In genomic region chr17:79921411-79922160, GRCh38 we compare ENCODE assay signal across 15 cellular contexts.
DNase-seq lines count a peak whose midpoint lies in the region; ATAC-seq, FAIRE-seq and TF ChIP-seq lines count a peak whose summit lies in the region.
"Had no signal": no experiment of that assay in that cellular context is flagged by ENCODE, and none has a peak within 500 bp of the region (broad histone marks: within the 10 kb centered on the region; RNA-seq: fewer than 3 reads in every experiment).

No MANE protein-coding gene starts in this region.

- H3K36me3 Mint-ChIP-seq in natural killer cell treated with Interleukin-12 subunit alpha and Interleukin-12 subunit beta and Interleukin-15 and Interleukin-18, amount 100 ng/mL, for 72 hours: no peaks in the 10 kb centered on the region
- H3K36me3 Mint-ChIP-seq in natural killer cell: no peaks in the 10 kb centered on the region
- H3K36me3 Mint-ChIP-seq in T-helper 2 cell treated with Interferon-gamma antibody and Interleukin-4, amounts not matched to agents 5 μg/mL and 100 μg/mL, for 36 hours (ENCODE audit: low read depth): no peaks in the 10 kb centered on the region

- peaks cover 0 to 2% of the 10 kb centered on the region in 2 donors for H3K4me1 Mint-ChIP-seq in natural killer cell treated with Interleukin-12 subunit alpha and Interleukin-12 subunit beta and Interleukin-15 and Interleukin-18, amount 100 ng/mL, for 72 hours (ENCODE audit: low read depth in 2 of 2)
- H3K4me1 Mint-ChIP-seq in natural killer cell: no peaks in the 10 kb centered on the region
- peaks cover 5% of the 10 kb centered on the region for H3K4me1 Mint-ChIP-seq in T-helper 2 cell treated with Interferon-gamma antibody and Interleukin-4, amounts not matched to agents 5 μg/mL and 100 μg/mL, for 36 hours (ENCODE audit: low read depth)

- DNase-seq in natural killer cell treated with Interleukin-12 subunit alpha and Interleukin-12 subunit beta and Interleukin-15 and Interleukin-18, amount 100 ng/mL, for 72 hours (ENCODE audit: low spot score): no peak
- DNase-seq in natural killer cell: no peak
- no peak for DNase-seq in T-helper 2 cell treated with Interferon-gamma antibody and Interleukin-4, amounts not matched to agents 5 μg/mL and 100 μg/mL, for 36 hours (ENCODE audit: low spot score)
- peak; percentile 67 for DNase-seq in kidney
- DNase-seq in tibial artery: no peak
- no peak for DNase-seq in ecto neural progenitor cell (ENCODE audit: low spot score)
- DNase-seq: activated T-cell treated with anti-CD3 and anti-CD28 coated beads, Interleukin-2, amount 50 U/mL, for 1 hour; foreskin keratinocyte; H9; stimulated activated CD4-positive, alpha-beta T cell treated with anti-CD3 and anti-CD28 coated beads, Interleukin-2, amount 100 ng/mL, for 24 hours had no signal

- intact Hi-C loops in natural killer cell (cut with micrococcal nuclease) (no loop called here), kidney (cut with DNase I) (no loop called here), tibial artery (cut with DNase I; ENCODE audit: low total_unique reads) (no loop called here)

- peaks cover 0 to 63% of the 10 kb centered on the region in 2 donors for H3K27me3 ChIP-seq in tibial artery

- no peak overlapping the region for H3K27ac Mint-ChIP-seq in natural killer cell treated with Interleukin-12 subunit alpha and Interleukin-12 subunit beta and Interleukin-15 and Interleukin-18, amount 100 ng/mL, for 72 hours
- H3K27ac Mint-ChIP-seq in natural killer cell: no peak overlapping the region
- peak overlapping the region; percentile 81 for H3K27ac Mint-ChIP-seq in T-helper 2 cell treated with Interferon-gamma antibody and Interleukin-4, amounts not matched to agents 5 μg/mL and 100 μg/mL, for 36 hours
- H3K27ac Mint-ChIP-seq: H9 had no signal

- H3K9ac ChIP-seq in kidney (ENCODE audit: low read length in 2 of 2): no peak overlapping the region

- no peaks in the 10 kb centered on the region for H3K9me3 Mint-ChIP-seq in natural killer cell treated with Interleukin-12 subunit alpha and Interleukin-12 subunit beta and Interleukin-15 and Interleukin-18, amount 100 ng/mL, for 72 hours
- no peaks in the 10 kb centered on the region for H3K9me3 Mint-ChIP-seq in natural killer cell
- no peaks in the 10 kb centered on the region for H3K9me3 Mint-ChIP-seq in T-helper 2 cell treated with Interferon-gamma antibody and Interleukin-4, amounts not matched to agents 5 μg/mL and 100 μg/mL, for 36 hours
- H3K9me3 Mint-ChIP-seq: H9 had no signal

- H3K27me3 Mint-ChIP-seq in natural killer cell treated with Interleukin-12 subunit alpha and Interleukin-12 subunit beta and Interleukin-15 and Interleukin-18, amount 100 ng/mL, for 72 hours: peaks cover 3 to 4% of the 10 kb centered on the region in 2 donors
- H3K27me3 Mint-ChIP-seq in natural killer cell (ENCODE audit: low read depth in 2 of 2): peaks cover 2 to 7% of the 10 kb centered on the region in 2 donors
- H3K27me3 Mint-ChIP-seq in T-helper 2 cell treated with Interferon-gamma antibody and Interleukin-4, amounts not matched to agents 5 μg/mL and 100 μg/mL, for 36 hours (ENCODE audit: low read depth): no peaks in the 10 kb centered on the region

- H3K27ac ChIP-seq in kidney (ENCODE audit: low read depth in 2 of 2, low read length in 2 of 2) (no peak overlapping the region), urinary bladder (ENCODE audit: low read depth) (no peak overlapping the region), tibial artery (no peak overlapping the region)
- H3K27ac ChIP-seq: foreskin keratinocyte, psoas muscle, VCaP had no signal

- no peak for FAIRE-seq in kidney (lab: Jason Lieb, UNC)
- FAIRE-seq: G401.6 had no signal

- H3K36me3 ChIP-seq in kidney (ENCODE audit: control insufficient read depth in 1 of 2, insufficient read depth in 2 of 2, low read length in 2 of 2) (no peaks in the 10 kb centered on the region), urinary bladder (ENCODE audit: insufficient read depth) (no peaks in the 10 kb centered on the region), tibial artery (no peaks in the 10 kb centered on the region)

- no peak overlapping the region for H3K4me3 ChIP-seq in kidney (ENCODE audit: low read length in 2 of 2)
- H3K4me3 ChIP-seq in urinary bladder (ENCODE audit: low read depth, low read length): peak overlapping the region; percentile 3
- no peak overlapping the region for H3K4me3 ChIP-seq in tibial artery
- H3K4me3 ChIP-seq: psoas muscle had no signal

- no peaks in the 10 kb centered on the region for H3K9me3 ChIP-seq in kidney (ENCODE audit: control insufficient read depth in 1 of 2, low read length in 2 of 2)
- H3K9me3 ChIP-seq in tibial artery: no peaks in the 10 kb centered on the region
- H3K9me3 ChIP-seq: psoas muscle had no signal

- WGBS in urinary bladder: 43% methylated on average over 29 of the region's 29 CpGs

- H3K4me1 ChIP-seq in kidney (ENCODE audit: control insufficient read depth in 1 of 2, insufficient read depth in 1 of 2, low read depth in 1 of 2, low read length in 2 of 2) (peaks cover 4 to 14% of the 10 kb centered on the region in 2 donors), urinary bladder (ENCODE audit: insufficient read depth) (no peaks in the 10 kb centered on the region), tibial artery (peaks cover 0 to 29% (median 24%) of the 10 kb centered on the region in 4 donors)
- H3K4me1 ChIP-seq: foreskin keratinocyte had no signal

- ATAC-seq in natural killer cell treated with Interleukin-12 subunit alpha and Interleukin-12 subunit beta and Interleukin-15 and Interleukin-18, amount 100 ng/mL, for 72 hours: no peak
- ATAC-seq in natural killer cell (no peak), GM18502 (IDR thresholded peaks at IDR 0.05; ENCODE audit: poor library complexity, unreplicated experiment) (no peak)
- ATAC-seq: foreskin keratinocyte, psoas muscle had no signal

- TF ChIP-seq CTCF in natural killer cell (IDR thresholded peaks at IDR 0.05) (no peak), kidney (IDR thresholded peaks at IDR 0.05; ENCODE audit: borderline replicate concordance, extremely low read depth, insufficient read depth) (no peak), tibial artery (IDR thresholded peaks at IDR 0.05) (no peak)

- H3K4me3 Mint-ChIP-seq in natural killer cell treated with Interleukin-12 subunit alpha and Interleukin-12 subunit beta and Interleukin-15 and Interleukin-18, amount 100 ng/mL, for 72 hours: peak overlapping the region; percentile 48
- no peak overlapping the region for H3K4me3 Mint-ChIP-seq in natural killer cell
- peak overlapping the region; percentile 12 for H3K4me3 Mint-ChIP-seq in T-helper 2 cell treated with Interferon-gamma antibody and Interleukin-4, amounts not matched to agents 5 μg/mL and 100 μg/mL, for 36 hours
- H3K4me3 Mint-ChIP-seq: H9 had no signal
